ENCODE assay signal across 15 cellular contexts in the genomic region with DNA sequence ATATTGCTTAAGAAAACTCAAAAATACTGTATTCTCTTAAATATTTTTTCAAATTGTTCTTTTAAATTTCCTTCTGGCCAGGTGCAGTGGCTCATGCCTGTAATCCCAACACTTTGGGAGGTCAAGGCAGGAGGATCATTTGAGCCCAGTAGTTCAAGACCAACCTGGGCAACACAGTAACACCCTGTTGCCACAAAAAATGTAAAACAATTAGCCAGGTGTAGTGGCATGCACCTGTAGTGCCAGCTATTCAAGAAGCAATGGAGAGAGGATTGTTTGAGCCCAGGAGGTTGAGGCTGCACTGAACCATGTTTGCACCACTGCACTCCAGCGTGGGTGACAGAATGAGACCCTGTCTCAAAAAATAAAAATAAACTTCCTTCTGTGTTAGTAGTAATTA.
"Had no signal": no experiment of that assay in that cellular context is flagged by ENCODE, and none has a peak within 500 bp of the region (broad histone marks: within the 10 kb centered on the region; RNA-seq: fewer than 3 reads in every experiment).

No MANE protein-coding gene starts in this region.

- H3K27me3 Mint-ChIP-seq: activated CD8-positive, alpha-beta memory T cell treated with anti-CD3 and anti-CD28 coated beads, Interleukin-2, amount 10 ng/mL, durations not matched to agents 7 days and 5 days; activated T-cell treated with anti-CD3 and anti-CD28 coated beads, Interleukin-2, amount 50 U/mL, for 24 hours had no signal

- DNase-seq: activated CD4-positive, alpha-beta T cell treated with anti-CD3 and anti-CD28 coated beads, Interleukin-2, amount 50 U/mL, for 48 hours; activated CD8-positive, alpha-beta memory T cell treated with anti-CD3 and anti-CD28 coated beads, Interleukin-2, amount 10 ng/mL, durations not matched to agents 7 days and 5 days; activated effector memory CD4-positive, alpha-beta T cell treated with Interleukin-2 at 50 U/mL for 16 hours; activated T-cell treated with anti-CD3 and anti-CD28 coated beads, Interleukin-2, amount 50 U/mL, for 24 hours; anterior cingulate cortex; hippocampal formation; left cardiac atrium; lower lobe of right lung; midbrain; retina; stimulated activated CD4-positive, alpha-beta T cell treated with anti-CD3 and anti-CD28 coated beads, Interleukin-15, amount 100 ng/mL, for 24 hours; stimulated activated CD4-positive, alpha-beta T cell treated with anti-CD3 and anti-CD28 coated beads, Interleukin-4, amount 100 ng/mL, for 24 hours; tibial artery had no signal

- H3K9me3 ChIP-seq: lower lobe of right lung, tibial artery, vagina had no signal

- H3K4me3 Mint-ChIP-seq: activated CD8-positive, alpha-beta memory T cell treated with anti-CD3 and anti-CD28 coated beads, Interleukin-2, amount 10 ng/mL, durations not matched to agents 7 days and 5 days; activated T-cell treated with anti-CD3 and anti-CD28 coated beads, Interleukin-2, amount 50 U/mL, for 24 hours had no signal

- H3K27ac ChIP-seq: lower lobe of right lung, tibial artery, vagina had no signal

- H3K9me3 Mint-ChIP-seq: activated naive CD4-positive, alpha-beta T cell treated with anti-CD3 and anti-CD28 coated beads, Interleukin-2, amount 50 U/mL, for 72 hours; activated T-cell treated with anti-CD3 and anti-CD28 coated beads, Interleukin-2, amount 50 U/mL, for 24 hours had no signal

- H3K4me1 ChIP-seq: tibial artery, vagina had no signal

- H3K36me3 ChIP-seq: tibial artery, vagina had no signal

- ATAC-seq: activated CD8-positive, alpha-beta memory T cell treated with anti-CD3 and anti-CD28 coated beads, Interleukin-2, amount 10 ng/mL, durations not matched to agents 7 days and 5 days; activated naive CD4-positive, alpha-beta T cell treated with anti-CD3 and anti-CD28 coated beads, Interleukin-2, amount 50 U/mL, for 72 hours; left cardiac atrium; lower lobe of right lung had no signal

- H3K27me3 ChIP-seq: tibial artery, vagina had no signal

- H3K27ac Mint-ChIP-seq: activated CD8-positive, alpha-beta memory T cell treated with anti-CD3 and anti-CD28 coated beads, Interleukin-2, amount 10 ng/mL, durations not matched to agents 7 days and 5 days; activated naive CD4-positive, alpha-beta T cell treated with anti-CD3 and anti-CD28 coated beads, Interleukin-2, amount 50 U/mL, for 72 hours; activated T-cell treated with anti-CD3 and anti-CD28 coated beads, Interleukin-2, amount 50 U/mL, for 24 hours had no signal

- H3K4me3 ChIP-seq: lower lobe of right lung, tibial artery, vagina had no signal
